Comparison of ENCODE assay signal across 13 cellular contexts in the genomic region with DNA sequence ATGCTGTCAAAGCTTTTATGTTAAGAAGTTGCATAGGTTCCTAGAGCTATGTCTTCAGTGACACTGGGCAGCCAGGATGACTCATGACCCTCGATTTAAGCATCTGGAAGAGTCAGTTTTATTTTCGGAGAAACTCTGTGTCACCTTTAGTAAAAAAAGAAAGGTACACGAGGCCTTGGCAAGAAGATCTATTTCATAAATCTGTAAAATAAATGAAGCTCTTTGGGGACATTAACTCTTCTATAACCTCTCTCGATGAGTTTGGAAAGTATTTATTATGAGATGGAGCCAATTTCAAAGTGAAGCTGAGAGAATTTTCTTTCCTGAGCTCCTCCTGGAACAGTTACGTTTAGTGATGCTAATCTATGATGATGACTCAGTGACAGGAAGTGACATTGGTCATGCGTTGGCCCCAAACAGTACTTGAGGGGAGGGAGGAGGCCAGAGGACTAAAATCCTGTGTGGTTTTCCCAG.
DNase-seq lines count a peak whose midpoint lies in the region; ATAC-seq, FAIRE-seq and TF ChIP-seq lines count a peak whose summit lies in the region.
"Had no signal": no experiment of that assay in that cellular context is flagged by ENCODE, and none has a peak within 500 bp of the region (broad histone marks: within the 10 kb centered on the region; RNA-seq: fewer than 3 reads in every experiment).

No MANE protein-coding gene starts in this region.

- POLR2A ChIA-PET in K562 (lab: Yijun Ruan, JAX): interaction anchor here (0.9 to 1.5 kb wide), 3 partner anchors 9 to 13 kb away, joined by 3 to 4 read pairs (median 3); no protein-coding TSS in a partner anchor
- POLR2A ChIA-PET in naive thymus-derived CD4-positive, alpha-beta T cell (lab: Charles Lee): no interaction called here

- CTCF ChIA-PET in K562 (lab: Yijun Ruan, JAX; ENCODE audit: low intra/inter-chr PET ratio): no interaction called here
- CTCF ChIA-PET in naive thymus-derived CD4-positive, alpha-beta T cell (lab: Charles Lee): no interaction called here

- H3K27ac Mint-ChIP-seq in naive thymus-derived CD4-positive, alpha-beta T cell: peak overlapping the region in 1 of 9 donors; percentile 14

- peak overlapping the region; percentile 61 for H2AFZ ChIP-seq in K562 (ENCODE audit: low read depth, low read length)

- peak overlapping the region in 1 of 2 experiments; percentile 45; a peak in 2 of 4 replicates for H3K9ac ChIP-seq in K562 (ENCODE audit: insufficient read depth in 1 of 2, low read depth in 2 of 2, low read length in 2 of 2)

- DNase-seq in GM04503 (ENCODE audit: low read depth) (peak; percentile 25), MV-4-11 (lab: John Stamatoyannopoulos, UW) (peak; percentile 68), K562 (ENCODE audit: extremely low read depth in 1 of 4, low spot score in 3 of 4) (peak; percentile 28 to 82 (median 44)), NCI-H2171 (lab: John Stamatoyannopoulos, UW) (no peak), vagina (ENCODE audit: extremely low spot score in 2 of 2) (no peak)
- no peak for DNase-seq in naive thymus-derived CD4-positive, alpha-beta T cell
- DNase-seq in activated effector memory CD4-positive, alpha-beta T cell treated with Interleukin-2 at 50 U/mL for 16 hours: no peak
- no peak for DNase-seq in stimulated activated naive CD4-positive, alpha-beta T cell (lab: John Stamatoyannopoulos, UW)
- DNase-seq: GF-D8, NCI-H1694, posterior cingulate gyrus had no signal

- H3K27me3 ChIP-seq in K562 (ENCODE audit: control insufficient read depth in 2 of 2, insufficient read depth in 2 of 2, low read length in 2 of 2) (no peaks in the 10 kb centered on the region), vagina (no peaks in the 10 kb centered on the region)
- H3K27me3 ChIP-seq in naive thymus-derived CD4-positive, alpha-beta T cell (ENCODE audit: control insufficient read depth in 2 of 2, insufficient read depth in 2 of 2, low read length in 2 of 2): no peaks in the 10 kb centered on the region

- intact Hi-C loops in K562 (cut with micrococcal nuclease): no loop called here
- intact Hi-C loops in naive thymus-derived CD4-positive, alpha-beta T cell (cut with micrococcal nuclease): no loop called here
- intact Hi-C loops in vagina (cut with DNase I): no loop called here

- H3K4me1 ChIP-seq in K562 (replicated peaks in 1 of 2; ENCODE audit: control insufficient read depth in 2 of 2, insufficient read depth in 2 of 2, low read length in 2 of 2): peaks cover 0 to 44% of the 10 kb centered on the region in 2 experiments; a peak in 3 of 5 replicates
- H3K4me1 ChIP-seq in naive thymus-derived CD4-positive, alpha-beta T cell (ENCODE audit: control insufficient read depth in 2 of 2, insufficient read depth in 2 of 2, low read length in 2 of 2): no peaks in the 10 kb centered on the region
- peaks cover 9% of the 10 kb centered on the region for H3K4me1 ChIP-seq in vagina

- H3K4me1 Mint-ChIP-seq in naive thymus-derived CD4-positive, alpha-beta T cell: peaks cover 0 to 8% (median 0%) of the 10 kb centered on the region in 7 donors

- peaks cover 0 to 14% (median 0%) of the 10 kb centered on the region in 11 donors for H3K9me3 Mint-ChIP-seq in naive thymus-derived CD4-positive, alpha-beta T cell

- peak overlapping the region; percentile 90 for H3K27ac ChIP-seq in K562 (ENCODE audit: extremely low read depth, low read depth, low read length)
- H3K27ac ChIP-seq in naive thymus-derived CD4-positive, alpha-beta T cell (ENCODE audit: low read depth, low read length): no peak overlapping the region
- H3K27ac ChIP-seq in vagina: no peak overlapping the region

- H3K4me3 ChIP-seq in K562: no peak overlapping the region; the same call in 1 of the 2 replicates
- H3K4me3 ChIP-seq in naive thymus-derived CD4-positive, alpha-beta T cell (ENCODE audit: low read length): no peak overlapping the region
- no peak overlapping the region for H3K4me3 ChIP-seq in vagina

- no peak for TF ChIP-seq POLR2A in K562 (conservative IDR thresholded peaks at IDR 0.05)
- no peak for TF ChIP-seq POLR2A in vagina (IDR thresholded peaks at IDR 0.05)

- peak in 1 of 2 experiments; percentile 9; a peak in 1 of 4 replicates for TF ChIP-seq RAD21 in K562 (CRISPR knock-in tag; conservative IDR thresholded peaks at IDR 0.05 in 1 of 2, IDR thresholded peaks at IDR 0.05 in 1 of 2)

- FAIRE-seq in K562 (lab: Jason Lieb, UNC): peak; percentile 81
- FAIRE-seq: colon, islet of Langerhans had no signal

- H3K4me2 ChIP-seq in K562 (ENCODE audit: insufficient read depth, low read length): peak overlapping the region; percentile 45

- H3K9me3 ChIP-seq in K562 (replicated peaks; ENCODE audit: control insufficient read depth, insufficient read depth, low read depth, low read length) (peaks cover 5% of the 10 kb centered on the region; the same call in 1 of the 2 replicates), vagina (no peaks in the 10 kb centered on the region)
- no peaks in the 10 kb centered on the region for H3K9me3 ChIP-seq in naive thymus-derived CD4-positive, alpha-beta T cell (ENCODE audit: control insufficient read depth in 2 of 3, low read length in 3 of 3)

- no peaks in the 10 kb centered on the region for H4K20me1 ChIP-seq in K562 (replicated peaks; ENCODE audit: control insufficient read depth, insufficient read depth, low read length)

- peak; percentile 82 for TF ChIP-seq EP300 in K562 (IDR thresholded peaks at IDR 0.05; ENCODE audit: low read length)

- no peak overlapping the region for H3K4me3 Mint-ChIP-seq in naive thymus-derived CD4-positive, alpha-beta T cell

- peak; percentile 81 for ATAC-seq in K562
- ATAC-seq in naive thymus-derived CD4-positive, alpha-beta T cell: peak; percentile 36

- no peaks in the 10 kb centered on the region for H3K36me3 ChIP-seq in K562 (ENCODE audit: control insufficient read depth, insufficient read depth, low read length)
- no peaks in the 10 kb centered on the region for H3K36me3 ChIP-seq in naive thymus-derived CD4-positive, alpha-beta T cell (ENCODE audit: control insufficient read depth in 2 of 3, insufficient read depth in 3 of 3, low read length in 3 of 3)
- no peaks in the 10 kb centered on the region for H3K36me3 ChIP-seq in vagina

- H3K27me3 Mint-ChIP-seq in naive thymus-derived CD4-positive, alpha-beta T cell: peaks cover 0 to 8% (median 0%) of the 10 kb centered on the region in 5 donors

- no peak for TF ChIP-seq CTCF in K562 (IDR thresholded peaks at IDR 0.05 in 2 of 3, conservative IDR thresholded peaks at IDR 0.05 in 1 of 3; ENCODE audit: insufficient read depth in 2 of 3, low read depth in 1 of 3, low read length in 3 of 3)
- TF ChIP-seq CTCF in vagina (IDR thresholded peaks at IDR 0.05): no peak

- no TSS peak for BruUV-seq in K562 (replicated peaks; lab: Mats Ljungman, UMichigan)

- in situ Hi-C loops in K562 (cut with MboI): no loop called here

- under 1% methylated on average over 6 of the region's 6 CpGs for WGBS in K562 (ENCODE audit: insufficient coverage, low coverage, missing lambda C conversion rate)

- H3K79me2 ChIP-seq in K562 (ENCODE audit: control insufficient read depth, insufficient read depth, low read length): no peaks in the 10 kb centered on the region

- peaks cover 0 to 3% (median 0%) of the 10 kb centered on the region in 5 donors for H3K36me3 Mint-ChIP-seq in naive thymus-derived CD4-positive, alpha-beta T cell

- peaks cover 3% of the 10 kb centered on the region for H3K9me1 ChIP-seq in K562 (ENCODE audit: control insufficient read depth, insufficient read depth, low read length)

TF ChIP-seq in K562, 482 proteins besides CTCF, POLR2A, EP300 and RAD21 (continues in another document):
- TF ChIP-seq ATF1 (CRISPR knock-in tag; IDR thresholded peaks at IDR 0.05) (no peak), ATF1 (tag; IDR thresholded peaks at IDR 0.05) (peak; percentile 77), GTF2F1 (IDR thresholded peaks at IDR 0.05; ENCODE audit: low read depth, low read length) (no peak), RNF2 (IDR thresholded peaks at IDR 0.05) (0 out of 2 replicates have a peak, but pooled peaks have one; percentile 26), BCOR (IDR thresholded peaks at IDR 0.05) (no peak), L3MBTL2 (IDR thresholded peaks at IDR 0.05) (peak; percentile 32), SOX6 (IDR thresholded peaks at IDR 0.05) (peak; percentile 41; the same call in 1 of the 2 replicates), SMARCE1 (IDR thresholded peaks at IDR 0.05) (peak; percentile 72; the same call in 1 of the 2 replicates), BMI1 (IDR thresholded peaks at IDR 0.05; ENCODE audit: low read length) (no peak), TCF7 (IDR thresholded peaks at IDR 0.05; ENCODE audit: borderline replicate concordance) (no peak), ZNF175 (CRISPR knock-in tag; IDR thresholded peaks at IDR 0.05; ENCODE audit: low read depth) (peak; percentile 20; the same call in 1 of the 2 replicates), C11orf30 (IDR thresholded peaks at IDR 0.05; ENCODE audit: low read depth) (peak; percentile 30; the same call in 1 of the 2 replicates), TCF7L2 (IDR thresholded peaks at IDR 0.05; ENCODE audit: low read depth, low read length) (no peak), BRF1 (IDR thresholded peaks at IDR 0.05; ENCODE audit: borderline replicate concordance, extremely low read depth, insufficient read length) (no peak), ZBTB7A (IDR thresholded peaks at IDR 0.05; ENCODE audit: borderline replicate concordance, control insufficient read depth, low read depth, low read length) (no peak)
- TF ChIP-seq, protein P1, sequence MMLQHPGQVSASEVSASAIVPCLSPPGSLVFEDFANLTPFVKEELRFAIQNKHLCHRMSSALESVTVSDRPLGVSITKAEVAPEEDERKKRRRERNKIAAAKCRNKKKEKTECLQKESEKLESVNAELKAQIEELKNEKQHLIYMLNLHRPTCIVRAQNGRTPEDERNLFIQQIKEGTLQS (IDR thresholded peaks at IDR 0.05): peak; percentile 95
- TF ChIP-seq, protein P1 (CRISPR knock-in tag; conservative IDR thresholded peaks at IDR 0.05): no peak; the same call in 1 of the 2 replicates

Comparison
In these comparisons a context has a peak if more than half of its experiments do, and no peak if none do; other contexts are left out.
1. DNase-seq: peak in GM04503 (single experiment), MV-4-11 (single experiment) and K562 (4 of 4); none in naive thymus-derived CD4-positive, alpha-beta T cell (0 of 9), NCI-H2171 (single experiment), vagina (0 of 2), activated effector memory CD4-positive, alpha-beta T cell treated with Interleukin-2 at 50 U/mL for 16 hours (single experiment) and stimulated activated naive CD4-positive, alpha-beta T cell (0 of 6).